ENCODE assay signal across 13 cellular contexts in genomic region chr10:104049497-104050250, GRCh38. TPM values are rescaled to one million over a fixed set of nuclear protein-coding genes. Genes with fewer than 3 reads are reported as not detected.
A peak's percentile ranks its signal among the peaks of the same experiment; 100 is the strongest.
DNase-seq lines count a peak whose midpoint lies in the region; ATAC-seq, FAIRE-seq and TF ChIP-seq lines count a peak whose summit lies in the region.
"Had no signal": no experiment of that assay in that cellular context is flagged by ENCODE, and none has a peak within 500 bp of the region (broad histone marks: within the 10 kb centered on the region; RNA-seq: fewer than 3 reads in every experiment).

No MANE protein-coding gene starts in this region.

- H3K9ac ChIP-seq in GM23248 = peak overlapping the region; percentile 3; the same call in 1 of the 2 replicates
- no peak overlapping the region for H3K9ac ChIP-seq in fibroblast of lung (ENCODE audit: insufficient read depth, low read length)
- no peak overlapping the region for H3K9ac ChIP-seq in MM.1S (ENCODE audit: low read length)

- H4K20me1 ChIP-seq in GM23248 (ENCODE audit: insufficient read depth) (no peaks in the 10 kb centered on the region), fibroblast of lung (ENCODE audit: control insufficient read depth, extremely low read depth, insufficient read depth, low read length) (no peaks in the 10 kb centered on the region), MM.1S (ENCODE audit: insufficient read depth, low read length) (no peaks in the 10 kb centered on the region)

- no peaks in the 10 kb centered on the region for H3K79me2 ChIP-seq in GM23248 (ENCODE audit: insufficient read depth)
- no peaks in the 10 kb centered on the region for H3K79me2 ChIP-seq in fibroblast of lung (ENCODE audit: control insufficient read depth, insufficient read depth, low read length)
- no peaks in the 10 kb centered on the region for H3K79me2 ChIP-seq in MM.1S (ENCODE audit: low read length)

- in situ Hi-C loops in GM23248 (cut with MboI) = loop anchor here (5.0 to 10.0 kb wide), 2 partner anchors 155 to 298 kb away; no protein-coding TSS in a partner anchor

- DNase-seq in GM23248 = peak; percentile 85
- DNase-seq in fibroblast of lung (ENCODE audit: low read depth in 2 of 2) = peak; percentile 54 to 75
- no peak for DNase-seq in pancreas
- no peak for DNase-seq in OCI-M1 (lab: John Stamatoyannopoulos, UW)
- no peak for DNase-seq in MM.1S
- no peak for DNase-seq in NCI-H1105 (lab: John Stamatoyannopoulos, UW)
- DNase-seq: head of caudate nucleus, NCI-H1694 treated with DMSO at 0.1 percent for 48 hours had no signal

- H3K9me2 ChIP-seq in GM23248 (ENCODE audit: insufficient read depth) (no peaks in the 10 kb centered on the region), MM.1S (replicated peaks; ENCODE audit: insufficient read depth, low read length) (no peaks in the 10 kb centered on the region)

- H3K9me3 ChIP-seq in GM23248 (ENCODE audit: low read depth) (no peaks in the 10 kb centered on the region), fibroblast of lung (ENCODE audit: control insufficient read depth, insufficient read depth, low read depth, low read length) (no peaks in the 10 kb centered on the region), pancreas (no peaks in the 10 kb centered on the region), MM.1S (replicated peaks; ENCODE audit: insufficient read depth, low read length) (no peaks in the 10 kb centered on the region)

- WGBS in GM23248 (ENCODE audit: low coverage in 1 of 2, low lambda C conversion rate in 2 of 2, missing lambda C conversion rate in 2 of 2), 2 experiments = 43 to 51% methylated on average over 8 of the region's 8 CpGs
- WGBS in pancreas, 2 donors = 42% methylated on average over 8 of the region's 8 CpGs

- H2AFZ ChIP-seq in GM23248 (no peak overlapping the region), fibroblast of lung (ENCODE audit: low read length) (no peak overlapping the region), MM.1S (ENCODE audit: low read length) (no peak overlapping the region)

- H3K27ac ChIP-seq in GM23248 (no peak overlapping the region), fibroblast of lung (ENCODE audit: insufficient read depth, low read length) (no peak overlapping the region), pancreas (no peak overlapping the region), MM.1S (ENCODE audit: low read length) (no peak overlapping the region)
- H3K27ac ChIP-seq: cardiac muscle cell had no signal

- H3F3A ChIP-seq in GM23248 (ENCODE audit: insufficient read depth) (peaks cover 1% of the 10 kb centered on the region), MM.1S (ENCODE audit: insufficient read depth, low read length) (no peaks in the 10 kb centered on the region)

- H3K4me2 ChIP-seq in GM23248 (ENCODE audit: unreplicated experiment) = peak overlapping the region; percentile 58
- peak overlapping the region; percentile 54 for H3K4me2 ChIP-seq in fibroblast of lung (ENCODE audit: extremely low read depth, insufficient read depth, low read length)
- no peak overlapping the region for H3K4me2 ChIP-seq in MM.1S (ENCODE audit: low read depth, low read length)

- ATAC-seq in SK-N-SH treated with all-trans-retinoic acid at 6 μM for 48 hours (peak; percentile 8; the same call in 1 of the 3 replicates), pancreas (peak in 3 of 4 donors; percentile 47 to 62 (median 55)), HG03432 (IDR thresholded peaks at IDR 0.05; ENCODE audit: unreplicated experiment) (no peak)
- ATAC-seq: sciatic nerve had no signal

- H3K4me1 ChIP-seq in GM23248 (ENCODE audit: insufficient read depth) (peaks cover 28% of the 10 kb centered on the region), fibroblast of lung (ENCODE audit: control insufficient read depth, extremely low read depth, insufficient read depth, low read length) (peaks cover 7% of the 10 kb centered on the region), pancreas (no peaks in the 10 kb centered on the region), MM.1S (ENCODE audit: low read length) (no peaks in the 10 kb centered on the region)

- H3K4me3 ChIP-seq in GM23248 (no peak overlapping the region), fibroblast of lung (replicated peaks in 1 of 4; ENCODE audit: control extremely low read depth in 1 of 4, insufficient read depth in 1 of 4, low read depth in 3 of 4, low read length in 4 of 4) (no peak overlapping the region), pancreas (no peak overlapping the region), MM.1S (ENCODE audit: low read length) (no peak overlapping the region)
- H3K4me3 ChIP-seq: cardiac muscle cell had no signal

- no peak for FAIRE-seq in pancreas (lab: Jason Lieb, UNC)
- FAIRE-seq: GM18507 had no signal

- H3K27me3 ChIP-seq in GM23248 (replicated peaks; ENCODE audit: insufficient read depth) (no peaks in the 10 kb centered on the region), fibroblast of lung (ENCODE audit: control insufficient read depth, insufficient read depth, low read length) (no peaks in the 10 kb centered on the region), pancreas (no peaks in the 10 kb centered on the region), MM.1S (replicated peaks; ENCODE audit: insufficient read depth, low read length) (no peaks in the 10 kb centered on the region)
- H3K27me3 ChIP-seq: cardiac muscle cell had no signal

- H3K36me3 ChIP-seq in GM23248 (ENCODE audit: low read depth) (no peaks in the 10 kb centered on the region), fibroblast of lung (ENCODE audit: control insufficient read depth, insufficient read depth, low read length) (no peaks in the 10 kb centered on the region), pancreas (no peaks in the 10 kb centered on the region), MM.1S (replicated peaks; ENCODE audit: insufficient read depth, low read length) (no peaks in the 10 kb centered on the region)
- H3K36me3 ChIP-seq: cardiac muscle cell had no signal

- TF ChIP-seq CTCF in fibroblast of lung (conservative IDR thresholded peaks at IDR 0.05 in 1 of 2, IDR thresholded peaks at IDR 0.05 in 1 of 2; ENCODE audit: low read depth in 1 of 2, low read length in 2 of 2) (no peak), pancreas (IDR thresholded peaks at IDR 0.05) (no peak), MM.1S (IDR thresholded peaks at IDR 0.05; ENCODE audit: low read length) (no peak)

- intact Hi-C loops in pancreas (cut with DNase I) = loop anchor here in 1 of 3 donors (10.0 kb wide), 1 partner anchor 165 kb away; no protein-coding TSS in a partner anchor

TF ChIP-seq in SK-N-SH treated with all-trans-retinoic acid at 6 μM for 48 hours, 23 proteins besides CTCF, POLR2A, EP300 and RAD21 (continues in another document):
- TF ChIP-seq CSRNP3 (CRISPR knock-in tag; IDR thresholded peaks at IDR 0.05) (no peak), ESRRG (CRISPR knock-in tag; IDR thresholded peaks at IDR 0.05) (no peak), TSHZ2 (CRISPR knock-in tag; IDR thresholded peaks at IDR 0.05) (no peak), TCF4 (CRISPR knock-in tag; IDR thresholded peaks at IDR 0.05; ENCODE audit: borderline replicate concordance) (no peak), ISL1 (CRISPR knock-in tag; IDR thresholded peaks at IDR 0.05) (no peak), PPARA (CRISPR knock-in tag; IDR thresholded peaks at IDR 0.05; ENCODE audit: borderline replicate concordance) (no peak), ARNTL (CRISPR knock-in tag; IDR thresholded peaks at IDR 0.05; ENCODE audit: borderline replicate concordance, low read depth) (no peak), ZFP3 (CRISPR knock-in tag; IDR thresholded peaks at IDR 0.05) (no peak), TOX (CRISPR knock-in tag; IDR thresholded peaks at IDR 0.05; ENCODE audit: borderline replicate concordance) (no peak), OSR1 (CRISPR knock-in tag; IDR thresholded peaks at IDR 0.05) (no peak)

RNA-seq across cellular contexts. Expression of gene COL17A1, which starts 36.0 kb away (rescaled TPM):
- total RNA-seq in GM23248 (2014; rRNA removed; shearing (Covaris generic)) = 0.25 TPM in 1 of 2 replicates, not detected in the other
- polyA plus RNA-seq in GM23248 (2016; fragmentation: Nextera tagmentation; extraction: Ambion mirVana) (0.30 and 0.51 TPM in 2 replicates), fibroblast of lung (0.12 and 0.18 TPM in 2 replicates), pancreas (under 1 TPM; 0.42 to 0.99 TPM)
- total RNA-seq in fibroblast of lung (under 0.01 TPM in 1 of 2 replicates, not detected in the other), pancreas (1 to 10 TPM in 1 of 6 donors, under 1 TPM in 1, not detected in 4; 0.18 to 1.5 TPM)
- 0.02 TPM in 1 of 2 replicates, not detected in the other for polyA plus RNA-seq in fibroblast of lung (2012)
- polyA minus RNA-seq in fibroblast of lung (ENCODE audit: low replicate concordance) = 0.82 and 2.5 TPM in 2 replicates
- total RNA-seq: cardiac muscle cell had no signal

Comparison
In these comparisons a context has a peak if more than half of its experiments do, and no peak if none do; other contexts are left out.
1. DNase-seq: peak in GM23248 (single experiment) and fibroblast of lung (2 of 2); none in pancreas (0 of 6), OCI-M1 (single experiment), MM.1S (single experiment) and NCI-H1105 (single experiment).